Comparison of ENCODE assay signal across 18 cellular contexts in genomic region chr6:41355952-41356351, GRCh38. TPM values are rescaled to one million over a fixed set of nuclear protein-coding genes. Genes with fewer than 3 reads are reported as not detected.
A peak's percentile ranks its signal among the peaks of the same experiment; 100 is the strongest.
DNase-seq lines count a peak whose midpoint lies in the region; ATAC-seq and TF ChIP-seq lines count a peak whose summit lies in the region.
"Had no signal": no experiment of that assay in that cellular context is flagged by ENCODE, and none has a peak within 500 bp of the region (broad histone marks: within the 10 kb centered on the region; RNA-seq: fewer than 3 reads in every experiment).

No MANE protein-coding gene starts in this region.

- peaks cover 9% of the 10 kb centered on the region for H3K9me3 Mint-ChIP-seq in activated CD4-positive, alpha-beta T cell treated with anti-CD3 and anti-CD28 coated beads, Interleukin-2, amount 10 ng/mL, durations not matched to agents 24 days and 14 days
- peaks cover 10% of the 10 kb centered on the region for H3K9me3 Mint-ChIP-seq in stimulated activated effector memory CD8-positive, alpha-beta T cell treated with anti-CD3 and anti-CD28 coated beads, Interleukin-12 subunit alpha, Interleukin-12 subunit beta, amount 100 ng/mL, for 72 hours
- peaks cover 18% of the 10 kb centered on the region for H3K9me3 Mint-ChIP-seq in activated CD8-positive, alpha-beta T cell treated with anti-CD3 and anti-CD28 coated beads for 36 hours

- no peak overlapping the region for H3K4me3 Mint-ChIP-seq in activated CD4-positive, alpha-beta T cell treated with anti-CD3 and anti-CD28 coated beads, Interleukin-2, amount 10 ng/mL, durations not matched to agents 24 days and 14 days
- no peak overlapping the region for H3K4me3 Mint-ChIP-seq in stimulated activated effector memory CD8-positive, alpha-beta T cell treated with anti-CD3 and anti-CD28 coated beads, Interleukin-12 subunit alpha, Interleukin-12 subunit beta, amount 100 ng/mL, for 72 hours
- H3K4me3 Mint-ChIP-seq in activated CD8-positive, alpha-beta T cell treated with anti-CD3 and anti-CD28 coated beads for 36 hours, result no peak overlapping the region
- H3K4me3 Mint-ChIP-seq: CD4-positive, CD25-positive, alpha-beta regulatory T cell; GM23338; HFFc6 had no signal

- H3K4me1 Mint-ChIP-seq in activated CD4-positive, alpha-beta T cell treated with anti-CD3 and anti-CD28 coated beads, Interleukin-2, amount 10 ng/mL, durations not matched to agents 24 days and 14 days, result no peaks in the 10 kb centered on the region
- peaks cover 6% of the 10 kb centered on the region for H3K4me1 Mint-ChIP-seq in stimulated activated effector memory CD8-positive, alpha-beta T cell treated with anti-CD3 and anti-CD28 coated beads, Interleukin-12 subunit alpha, Interleukin-12 subunit beta, amount 100 ng/mL, for 72 hours
- H3K4me1 Mint-ChIP-seq in activated CD8-positive, alpha-beta T cell treated with anti-CD3 and anti-CD28 coated beads for 36 hours (ENCODE audit: low read depth), result no peaks in the 10 kb centered on the region
- H3K4me1 Mint-ChIP-seq: CD4-positive, CD25-positive, alpha-beta regulatory T cell; GM23338 had no signal

- no peak for TF ChIP-seq CTCF in activated CD8-positive, alpha-beta T cell treated with anti-CD3 and anti-CD28 coated beads for 36 hours (IDR thresholded peaks at IDR 0.05)

- no peaks in the 10 kb centered on the region for H3K36me3 Mint-ChIP-seq in activated CD4-positive, alpha-beta T cell treated with anti-CD3 and anti-CD28 coated beads, Interleukin-2, amount 10 ng/mL, durations not matched to agents 24 days and 14 days (ENCODE audit: low read depth)
- no peaks in the 10 kb centered on the region for H3K36me3 Mint-ChIP-seq in stimulated activated effector memory CD8-positive, alpha-beta T cell treated with anti-CD3 and anti-CD28 coated beads, Interleukin-12 subunit alpha, Interleukin-12 subunit beta, amount 100 ng/mL, for 72 hours
- H3K36me3 Mint-ChIP-seq in activated CD8-positive, alpha-beta T cell treated with anti-CD3 and anti-CD28 coated beads for 36 hours (ENCODE audit: low read depth), result peaks cover 2% of the 10 kb centered on the region

- POLR2A ChIA-PET in activated CD8-positive, alpha-beta T cell treated with anti-CD3 and anti-CD28 coated beads for 36 hours (lab: Charles Lee), result no interaction called here

- ATAC-seq in stimulated activated effector memory CD8-positive, alpha-beta T cell treated with anti-CD3 and anti-CD28 coated beads, Interleukin-12 subunit alpha, Interleukin-12 subunit beta, amount 100 ng/mL, for 72 hours, result peak; percentile 63
- ATAC-seq in activated CD8-positive, alpha-beta T cell treated with anti-CD3 and anti-CD28 coated beads for 36 hours, result no peak
- no peak for ATAC-seq in GM21447 (IDR thresholded peaks at IDR 0.05; ENCODE audit: unreplicated experiment)
- ATAC-seq: GM12878, GM23338 had no signal

- no peak overlapping the region for H3K4me3 ChIP-seq in Jurkat, Clone E6-1 (ENCODE audit: low read length)
- H3K4me3 ChIP-seq: BLaER1 treated with 17β-estradiol and CSF1 and Interleukin-3, amounts not matched to agents 10 nM and 100 nM; GM12878; GM23338; HAP-1 had no signal

- peaks cover 25% of the 10 kb centered on the region for H3K27me3 Mint-ChIP-seq in activated CD4-positive, alpha-beta T cell treated with anti-CD3 and anti-CD28 coated beads, Interleukin-2, amount 10 ng/mL, durations not matched to agents 24 days and 14 days
- H3K27me3 Mint-ChIP-seq in activated CD8-positive, alpha-beta T cell treated with anti-CD3 and anti-CD28 coated beads for 36 hours, result peaks cover 1% of the 10 kb centered on the region

- no peak overlapping the region for H3K27ac Mint-ChIP-seq in activated CD4-positive, alpha-beta T cell treated with anti-CD3 and anti-CD28 coated beads, Interleukin-2, amount 10 ng/mL, durations not matched to agents 24 days and 14 days
- no peak overlapping the region for H3K27ac Mint-ChIP-seq in stimulated activated effector memory CD8-positive, alpha-beta T cell treated with anti-CD3 and anti-CD28 coated beads, Interleukin-12 subunit alpha, Interleukin-12 subunit beta, amount 100 ng/mL, for 72 hours
- no peak overlapping the region for H3K27ac Mint-ChIP-seq in activated CD8-positive, alpha-beta T cell treated with anti-CD3 and anti-CD28 coated beads for 36 hours
- H3K27ac Mint-ChIP-seq: CD4-positive, CD25-positive, alpha-beta regulatory T cell; GM23338; HFFc6 had no signal

- DNase-seq in activated CD4-positive, alpha-beta T cell treated with anti-CD3 and anti-CD28 coated beads, Interleukin-2, amount 10 ng/mL, durations not matched to agents 24 days and 14 days, result peak; percentile 54
- no peak for DNase-seq in activated CD4-positive, alpha-beta T cell treated with anti-CD3 and anti-CD28 coated beads, Interleukin-2, amount 50 U/mL, for 48 hours
- peak; percentile 65 for DNase-seq in Jurkat, Clone E6-1 (ENCODE audit: low read depth, low spot score)
- DNase-seq in ecto neural progenitor cell (ENCODE audit: low spot score) (peak; percentile 6), cerebellar cortex (ENCODE audit: low spot score) (no peak)
- DNase-seq in stimulated activated effector memory CD8-positive, alpha-beta T cell treated with anti-CD3 and anti-CD28 coated beads, Interleukin-12 subunit alpha, Interleukin-12 subunit beta, amount 100 ng/mL, for 72 hours (ENCODE audit: low spot score in 2 of 2), result no peak
- no peak for DNase-seq in activated CD8-positive, alpha-beta T cell treated with anti-CD3 and anti-CD28 coated beads for 36 hours
- DNase-seq: ACHN; CD4-positive, CD25-positive, alpha-beta regulatory T cell; DMS79; HFFc6 had no signal

- intact Hi-C loops in activated CD4-positive, alpha-beta T cell treated with anti-CD3 and anti-CD28 coated beads, Interleukin-2, amount 10 ng/mL, durations not matched to agents 24 days and 14 days (cut with micrococcal nuclease), result no loop called here
- intact Hi-C loops in activated CD8-positive, alpha-beta T cell treated with anti-CD3 and anti-CD28 coated beads for 36 hours (cut with micrococcal nuclease), result no loop called here

- CTCF ChIA-PET in activated CD8-positive, alpha-beta T cell treated with anti-CD3 and anti-CD28 coated beads for 36 hours (lab: Charles Lee), result no interaction called here

RNA-seq across cellular contexts. Expression of gene NCR2, which starts 20.5 kb away (rescaled TPM):
- total RNA-seq in activated CD4-positive, alpha-beta T cell treated with anti-CD3 and anti-CD28 coated beads, Interleukin-2, amount 10 ng/mL, durations not matched to agents 24 days and 14 days, result not detected in 2 replicates
- polyA plus RNA-seq in Jurkat, Clone E6-1 (2012; ENCODE audit: insufficient read depth, insufficient read length), result 0.95 TPM
- under 1 TPM; 0.56 to 0.68 TPM for total RNA-seq in activated CD8-positive, alpha-beta T cell treated with anti-CD3 and anti-CD28 coated beads for 36 hours
- total RNA-seq: A172; CD4-positive, CD25-positive, alpha-beta regulatory T cell; G401; GM12878; GM23338; HFFc6 had no signal
- polyA plus RNA-seq: CD4-positive, CD25-positive, alpha-beta regulatory T cell; GM23338 had no signal

Comparison
In these comparisons a context has a peak if more than half of its experiments do, and no peak if none do; other contexts are left out.
1. DNase-seq: peak in activated CD4-positive, alpha-beta T cell treated with anti-CD3 and anti-CD28 coated beads, Interleukin-2, amount 10 ng/mL, durations not matched to agents 24 days and 14 days (single experiment), Jurkat, Clone E6-1 (single experiment) and ecto neural progenitor cell (single experiment); none in activated CD4-positive, alpha-beta T cell treated with anti-CD3 and anti-CD28 coated beads, Interleukin-2, amount 50 U/mL, for 48 hours (0 of 2), stimulated activated effector memory CD8-positive, alpha-beta T cell treated with anti-CD3 and anti-CD28 coated beads, Interleukin-12 subunit alpha, Interleukin-12 subunit beta, amount 100 ng/mL, for 72 hours (0 of 2), cerebellar cortex (single experiment) and activated CD8-positive, alpha-beta T cell treated with anti-CD3 and anti-CD28 coated beads for 36 hours (single experiment).